8 cellular contexts compared by ENCODE assay signal in genomic region chr6:157022022-157022740, GRCh38.
DNase-seq lines count a peak whose midpoint lies in the region; ATAC-seq, FAIRE-seq and TF ChIP-seq lines count a peak whose summit lies in the region.

No MANE protein-coding gene starts in this region.

- CTCF ChIA-PET in activated CD4-positive, alpha-beta T cell treated with anti-CD3 and anti-CD28 coated beads, Interleukin-2, amount 10 ng/mL, durations not matched to agents 7 days and 5 days (lab: Charles Lee), result interaction anchor here (0.6 kb wide), 2 partner anchors 7 to 10 kb away, joined by 3 read pairs; no protein-coding TSS in a partner anchor

- POLR2A ChIA-PET in activated CD4-positive, alpha-beta T cell treated with anti-CD3 and anti-CD28 coated beads, Interleukin-2, amount 10 ng/mL, durations not matched to agents 7 days and 5 days (lab: Charles Lee), result interaction anchor here (2.4 kb wide), 1 partner anchor 242 kb away, joined by 7 read pairs; no protein-coding TSS in a partner anchor

- H3K36me3 Mint-ChIP-seq in activated CD4-positive, alpha-beta T cell treated with anti-CD3 and anti-CD28 coated beads, Interleukin-2, amount 10 ng/mL, durations not matched to agents 7 days and 5 days (ENCODE audit: low read depth), result peaks cover 8% of the 10 kb centered on the region

- ATAC-seq in HG03439 (IDR thresholded peaks at IDR 0.05; ENCODE audit: unreplicated experiment) (peak; percentile 52), left colon (peak; percentile 86)

- H3K36me3 ChIP-seq in colonic mucosa, result no peaks in the 10 kb centered on the region

- H3K9me3 Mint-ChIP-seq in activated CD4-positive, alpha-beta T cell treated with anti-CD3 and anti-CD28 coated beads, Interleukin-2, amount 10 ng/mL, durations not matched to agents 7 days and 5 days, result peaks cover 6% of the 10 kb centered on the region

- H3K27ac Mint-ChIP-seq in activated CD4-positive, alpha-beta T cell treated with anti-CD3 and anti-CD28 coated beads, Interleukin-2, amount 10 ng/mL, durations not matched to agents 7 days and 5 days, result peak overlapping the region; percentile 100

- peak overlapping the region; percentile 89 for H3K4me3 Mint-ChIP-seq in activated CD4-positive, alpha-beta T cell treated with anti-CD3 and anti-CD28 coated beads, Interleukin-2, amount 10 ng/mL, durations not matched to agents 7 days and 5 days

- peak; percentile 96 for DNase-seq in AG10803 (ENCODE audit: low read depth)
- peak; percentile 63 for DNase-seq in GM19239 (ENCODE audit: insufficient read length, low spot score)
- peak; percentile 26 for DNase-seq in NCI-H524 treated with DMSO at 0.1 percent for 48 hours (lab: John Stamatoyannopoulos, UW)
- DNase-seq in activated CD4-positive, alpha-beta T cell treated with anti-CD3 and anti-CD28 coated beads, Interleukin-2, amount 10 ng/mL, durations not matched to agents 7 days and 5 days, result peak; percentile 78
- DNase-seq in colonic mucosa, result peak; percentile 88
- DNase-seq in left colon, result peak; percentile 89 to 90
- peak; percentile 82 for DNase-seq in stimulated activated CD4-positive, alpha-beta T cell treated with anti-CD3 and anti-CD28 coated beads, Interleukin-1b, Interleukin-23, amount 100 ng/mL, for 48 hours

- H3K4me1 Mint-ChIP-seq in activated CD4-positive, alpha-beta T cell treated with anti-CD3 and anti-CD28 coated beads, Interleukin-2, amount 10 ng/mL, durations not matched to agents 7 days and 5 days, result peaks cover 54% of the 10 kb centered on the region

- H3K9me3 ChIP-seq in colonic mucosa, result no peaks in the 10 kb centered on the region

- peak; percentile 89 for FAIRE-seq in GM19239 (lab: Jason Lieb, UNC)

- H3K27ac ChIP-seq in colonic mucosa, result peak overlapping the region; percentile 99

- H3K4me3 ChIP-seq in AG10803 (ENCODE audit: low read length), result peak overlapping the region; percentile 78
- H3K4me3 ChIP-seq in colonic mucosa, result peak overlapping the region; percentile 63

- TF ChIP-seq CTCF in AG10803 (conservative IDR thresholded peaks at IDR 0.05; ENCODE audit: low read length) (no peak), colonic mucosa (IDR thresholded peaks at IDR 0.05) (no peak)

- no peaks in the 10 kb centered on the region for H3K27me3 Mint-ChIP-seq in activated CD4-positive, alpha-beta T cell treated with anti-CD3 and anti-CD28 coated beads, Interleukin-2, amount 10 ng/mL, durations not matched to agents 7 days and 5 days

- H3K27me3 ChIP-seq in colonic mucosa, result no peaks in the 10 kb centered on the region

- H3K4me1 ChIP-seq in colonic mucosa, result no peaks in the 10 kb centered on the region

- peak overlapping the region; percentile 83 to 92 for H3K9ac ChIP-seq in colonic mucosa (ENCODE audit: low read depth in 2 of 2, low read length in 2 of 2)

- intact Hi-C loops in colonic mucosa (cut with DNase I), result loop anchor here (5.0 kb wide), 1 partner anchor 335 kb away; no protein-coding TSS in a partner anchor
- intact Hi-C loops in left colon (cut with DNase I, micrococcal nuclease), result loop anchor here in 1 of 2 donors (10.0 kb wide), 3 partner anchors 237 to 337 kb away; no protein-coding TSS in a partner anchor

Comparison
In these comparisons a context has a peak if more than half of its experiments do, and no peak if none do; other contexts are left out.
1. Peak in every context shown above with its lines: DNase-seq, ATAC-seq, H3K4me3 ChIP-seq and H3K27ac ChIP-seq.
2. DNase-seq: peak in every context shown above with its lines; median percentile 96 in AG10803; 90 in left colon; 88 in colonic mucosa; 82 in stimulated activated CD4-positive, alpha-beta T cell treated with anti-CD3 and anti-CD28 coated beads, Interleukin-1b, Interleukin-23, amount 100 ng/mL, for 48 hours; 78 in activated CD4-positive, alpha-beta T cell treated with anti-CD3 and anti-CD28 coated beads, Interleukin-2, amount 10 ng/mL, durations not matched to agents 7 days and 5 days; 63 in GM19239; 26 in NCI-H524 treated with DMSO at 0.1 percent for 48 hours.